In genomic region chr11:65585396-65586246, GRCh38 we compare ENCODE assay signal across 11 cellular contexts. TPM values are rescaled to one million over a fixed set of nuclear protein-coding genes. Genes with fewer than 3 reads are reported as not detected.
DNase-seq lines count a peak whose midpoint lies in the region; FAIRE-seq and TF ChIP-seq lines count a peak whose summit lies in the region.
"Had no signal": no experiment of that assay in that cellular context is flagged by ENCODE, and none has a peak within 500 bp of the region (broad histone marks: within the 10 kb centered on the region; RNA-seq: fewer than 3 reads in every experiment).

No MANE protein-coding gene starts in this region.

- TF ChIP-seq POLR2A in GM12892 (IDR thresholded peaks at IDR 0.05; ENCODE audit: low read depth, low read length) = no peak

- FAIRE-seq in GM12892 (lab: Jason Lieb, UNC) = peak; percentile 57

- DNase-seq in CD14-positive monocyte (ENCODE audit: low spot score) (no peak), GM12892 (ENCODE audit: insufficient read length) (no peak), nephron progenitor cell (no peak), HuH-7 (ENCODE audit: low spot score) (no peak), NAMALWA (ENCODE audit: low spot score) (no peak), T-helper 9 cell (no peak)
- no peak for DNase-seq in activated T-helper 2 cell treated with anti-CD3 and anti-CD28 coated beads, Interferon-gamma antibody, Interleukin-2, Interleukin-4, amounts not matched to agents 10 μg/mL and 5 μg/mL and 100 μg/mL, durations not matched to agents 14 hours and 24 hours and 36 hours (ENCODE audit: low spot score)
- DNase-seq: activated CD4-positive, alpha-beta T cell treated with anti-CD3 and anti-CD28 coated beads for 1 hour; activated naive CD4-positive, alpha-beta T cell treated with anti-CD3 and anti-CD28 coated beads, Interleukin-2, amount 50 U/mL, for 16 hours; Calu3; NCI-H526 had no signal

- H3K36me3 Mint-ChIP-seq in CD14-positive monocyte (peaks cover 61 to 79% of the 10 kb centered on the region in 2 donors), nephron progenitor cell (ENCODE audit: low read depth) (peaks cover 3% of the 10 kb centered on the region)
- H3K36me3 Mint-ChIP-seq in activated T-helper 2 cell treated with anti-CD3 and anti-CD28 coated beads, Interferon-gamma antibody, Interleukin-2, Interleukin-4, amounts not matched to agents 10 μg/mL and 5 μg/mL and 100 μg/mL, durations not matched to agents 14 hours and 24 hours and 36 hours (ENCODE audit: low read depth) = peaks cover 76% of the 10 kb centered on the region

- TF ChIP-seq CTCF in CD14-positive monocyte (IDR thresholded peaks at IDR 0.05) (no peak), nephron progenitor cell (IDR thresholded peaks at IDR 0.05) (no peak)

- no peaks in the 10 kb centered on the region for H3K9me3 Mint-ChIP-seq in CD14-positive monocyte
- no peaks in the 10 kb centered on the region for H3K9me3 Mint-ChIP-seq in activated T-helper 2 cell treated with anti-CD3 and anti-CD28 coated beads, Interferon-gamma antibody, Interleukin-2, Interleukin-4, amounts not matched to agents 10 μg/mL and 5 μg/mL and 100 μg/mL, durations not matched to agents 14 hours and 24 hours and 36 hours
- no peaks in the 10 kb centered on the region for H3K9me3 Mint-ChIP-seq in nephron progenitor cell

- H3K27ac Mint-ChIP-seq in CD14-positive monocyte (peak overlapping the region in 6 of 7 donors; percentile 91 to 98 (median 96)), nephron progenitor cell (peak overlapping the region; percentile 18)
- H3K27ac Mint-ChIP-seq in activated T-helper 2 cell treated with anti-CD3 and anti-CD28 coated beads, Interferon-gamma antibody, Interleukin-2, Interleukin-4, amounts not matched to agents 10 μg/mL and 5 μg/mL and 100 μg/mL, durations not matched to agents 14 hours and 24 hours and 36 hours = peak overlapping the region; percentile 55

- intact Hi-C loops in CD14-positive monocyte (cut with micrococcal nuclease) = no loop called here
- intact Hi-C loops in activated T-helper 2 cell treated with anti-CD3 and anti-CD28 coated beads, Interferon-gamma antibody, Interleukin-2, Interleukin-4, amounts not matched to agents 10 μg/mL and 5 μg/mL and 100 μg/mL, durations not matched to agents 14 hours and 24 hours and 36 hours (cut with micrococcal nuclease) = no loop called here

- H3K4me3 Mint-ChIP-seq in CD14-positive monocyte (peak overlapping the region in 1 of 2 donors; percentile 87), nephron progenitor cell (no peak overlapping the region)
- H3K4me3 Mint-ChIP-seq in activated T-helper 2 cell treated with anti-CD3 and anti-CD28 coated beads, Interferon-gamma antibody, Interleukin-2, Interleukin-4, amounts not matched to agents 10 μg/mL and 5 μg/mL and 100 μg/mL, durations not matched to agents 14 hours and 24 hours and 36 hours (ENCODE audit: low read depth) = no peak overlapping the region

- peaks cover 59% of the 10 kb centered on the region for H3K4me1 Mint-ChIP-seq in CD14-positive monocyte
- peaks cover 36% of the 10 kb centered on the region for H3K4me1 Mint-ChIP-seq in activated T-helper 2 cell treated with anti-CD3 and anti-CD28 coated beads, Interferon-gamma antibody, Interleukin-2, Interleukin-4, amounts not matched to agents 10 μg/mL and 5 μg/mL and 100 μg/mL, durations not matched to agents 14 hours and 24 hours and 36 hours (ENCODE audit: low read depth)
- peaks cover 54% of the 10 kb centered on the region for H3K4me1 Mint-ChIP-seq in nephron progenitor cell

- H3K27me3 Mint-ChIP-seq in CD14-positive monocyte (ENCODE audit: low read depth in 3 of 3) (peaks cover 0 to 2% (median 0%) of the 10 kb centered on the region in 3 donors), nephron progenitor cell (ENCODE audit: low read depth, poor library complexity) (peaks cover 46% of the 10 kb centered on the region)
- H3K27me3 Mint-ChIP-seq in activated T-helper 2 cell treated with anti-CD3 and anti-CD28 coated beads, Interferon-gamma antibody, Interleukin-2, Interleukin-4, amounts not matched to agents 10 μg/mL and 5 μg/mL and 100 μg/mL, durations not matched to agents 14 hours and 24 hours and 36 hours (ENCODE audit: low read depth) = no peaks in the 10 kb centered on the region

RNA-seq across cellular contexts. Expression of gene EHBP1L1, which starts 9.8 kb away (rescaled TPM):
- 10 to 100 TPM; 29.6 to 42.6 TPM for polyA plus RNA-seq in CD14-positive monocyte
- polyA plus RNA-seq in GM12892 (2012; ENCODE audit: missing spikeins) = 36.8 TPM
- total RNA-seq in activated T-helper 2 cell treated with anti-CD3 and anti-CD28 coated beads, Interferon-gamma antibody, Interleukin-2, Interleukin-4, amounts not matched to agents 10 μg/mL and 5 μg/mL and 100 μg/mL, durations not matched to agents 14 hours and 24 hours and 36 hours = 163 and 168 TPM in 2 replicates

RNA-seq across cellular contexts. Expression of gene KCNK7, which starts 10.0 kb away (rescaled TPM):
- polyA plus RNA-seq in CD14-positive monocyte = not detected
- not detected for polyA plus RNA-seq in GM12892 (2012; ENCODE audit: missing spikeins)
- 0.78 and 2.0 TPM in 2 replicates for total RNA-seq in activated T-helper 2 cell treated with anti-CD3 and anti-CD28 coated beads, Interferon-gamma antibody, Interleukin-2, Interleukin-4, amounts not matched to agents 10 μg/mL and 5 μg/mL and 100 μg/mL, durations not matched to agents 14 hours and 24 hours and 36 hours

RNA-seq across cellular contexts. Expression of gene FAM89B, which starts 13.3 kb away (rescaled TPM):
- 100 to 1,000 TPM in 1 of 2 donors, 10 to 100 TPM in 1; 70.8 to 139 TPM for polyA plus RNA-seq in CD14-positive monocyte
- 11.8 TPM for polyA plus RNA-seq in GM12892 (2012; ENCODE audit: missing spikeins)
- total RNA-seq in activated T-helper 2 cell treated with anti-CD3 and anti-CD28 coated beads, Interferon-gamma antibody, Interleukin-2, Interleukin-4, amounts not matched to agents 10 μg/mL and 5 μg/mL and 100 μg/mL, durations not matched to agents 14 hours and 24 hours and 36 hours = 31.5 and 32.0 TPM in 2 replicates

RNA-seq across cellular contexts. Expression of gene ZNRD2, which starts 15.3 kb away (rescaled TPM):
- polyA plus RNA-seq in CD14-positive monocyte = 10 to 100 TPM; 48.5 to 56.2 TPM
- polyA plus RNA-seq in GM12892 (2012; ENCODE audit: missing spikeins) = 27.5 TPM
- total RNA-seq in activated T-helper 2 cell treated with anti-CD3 and anti-CD28 coated beads, Interferon-gamma antibody, Interleukin-2, Interleukin-4, amounts not matched to agents 10 μg/mL and 5 μg/mL and 100 μg/mL, durations not matched to agents 14 hours and 24 hours and 36 hours = 63.6 and 63.8 TPM in 2 replicates

RNA-seq across cellular contexts. Expression of gene LTBP3, which starts 27.5 kb away (rescaled TPM):
- polyA plus RNA-seq in CD14-positive monocyte = 1 to 10 TPM; 3.4 to 4.6 TPM
- 3.7 TPM for polyA plus RNA-seq in GM12892 (2012; ENCODE audit: missing spikeins)
- total RNA-seq in activated T-helper 2 cell treated with anti-CD3 and anti-CD28 coated beads, Interferon-gamma antibody, Interleukin-2, Interleukin-4, amounts not matched to agents 10 μg/mL and 5 μg/mL and 100 μg/mL, durations not matched to agents 14 hours and 24 hours and 36 hours = 85.3 and 86.4 TPM in 2 replicates

Comparison
In these comparisons a context has a peak if more than half of its experiments do, and no peak if none do; other contexts are left out.
1. H3K27ac Mint-ChIP-seq: peak in every context shown above with its lines; median percentile 96 in CD14-positive monocyte; 55 in activated T-helper 2 cell treated with anti-CD3 and anti-CD28 coated beads, Interferon-gamma antibody, Interleukin-2, Interleukin-4, amounts not matched to agents 10 μg/mL and 5 μg/mL and 100 μg/mL, durations not matched to agents 14 hours and 24 hours and 36 hours; 18 in nephron progenitor cell.